Comparison of ENCODE assay signal across 25 cellular contexts in the genomic region with DNA sequence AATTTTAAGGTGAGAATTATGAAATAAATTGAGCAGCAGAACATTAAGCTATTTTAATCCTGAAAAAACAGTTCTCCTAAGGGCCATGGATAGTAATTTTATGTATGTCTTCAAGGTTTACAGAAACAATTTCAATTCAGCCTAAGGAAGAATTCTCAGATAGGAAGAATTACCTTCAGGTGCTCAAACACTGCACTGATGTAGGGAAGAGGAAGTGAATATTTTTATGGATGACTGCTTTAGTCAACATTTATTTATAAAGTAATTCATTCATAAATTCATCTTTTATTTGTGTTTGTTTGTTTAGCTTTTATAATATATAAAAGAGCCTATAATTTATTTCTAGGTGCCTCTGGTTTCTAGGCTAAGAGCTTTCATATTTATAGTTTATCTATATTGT.
"Had no signal": no experiment of that assay in that cellular context is flagged by ENCODE, and none has a peak within 500 bp of the region (broad histone marks: within the 10 kb centered on the region; RNA-seq: fewer than 3 reads in every experiment).

No MANE protein-coding gene starts in this region.

- H3K27ac ChIP-seq: heart left ventricle, lower lobe of right lung, parathyroid adenoma, psoas muscle, right lobe of liver, stomach, suprapubic skin, thoracic aorta, tibial artery, upper lobe of right lung had no signal

- DNase-seq: heart left ventricle; hypothalamus; immature natural killer cell; islet precursor cell; left cardiac atrium; lower lobe of right lung; mammary epithelial cell; mesenchymal stem cell; naive thymus-derived CD8-positive, alpha-beta T cell; nucleus accumbens; psoas muscle; right lobe of liver; stimulated activated CD4-positive, alpha-beta T cell treated with anti-CD3 and anti-CD28 coated beads, Interleukin-1b, Interleukin-23, amount 100 ng/mL, for 48 hours; stimulated activated CD4-positive, alpha-beta T cell treated with anti-CD3 and anti-CD28 coated beads, Interleukin-2, amount 100 ng/mL, for 48 hours; stimulated activated CD4-positive, alpha-beta T cell treated with anti-CD3 and anti-CD28 coated beads, Interleukin-4, amount 100 ng/mL, for 4 hours; stimulated activated CD8-positive, alpha-beta memory T cell treated with anti-CD3 and anti-CD28 coated beads, Interleukin-4, amount 100 ng/mL, for 48 hours; stimulated activated naive CD8-positive, alpha-beta T cell treated with anti-CD3 and anti-CD28 coated beads, Interleukin-15, Interleukin-2, amounts not matched to agents 100 U/mL and 50 U/mL, for 24 hours; stomach; tibial artery; trophoblast cell; upper lobe of right lung had no signal

- FAIRE-seq: urothelium cell line had no signal
